ENCODE assay signal across 21 cellular contexts in the genomic region with DNA sequence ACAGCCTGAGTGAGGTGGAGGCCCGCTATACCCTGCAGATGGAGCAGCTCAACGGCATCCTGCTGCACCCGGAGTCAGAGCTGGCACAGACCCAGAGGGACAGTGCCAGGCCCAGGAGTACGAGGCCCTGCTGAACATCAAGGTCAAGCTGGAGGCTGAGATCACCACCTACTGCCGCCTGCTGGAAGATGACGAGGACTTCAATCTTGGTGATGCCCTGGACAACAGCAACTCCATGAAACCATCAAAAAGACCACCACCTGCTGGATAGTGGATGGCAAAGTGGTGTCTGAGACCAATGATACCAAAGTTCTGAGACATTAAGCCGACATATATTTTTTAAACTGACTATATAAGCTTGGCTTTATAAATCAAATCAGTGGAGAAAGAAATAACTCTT.
DNase-seq lines count a peak whose midpoint lies in the region; ATAC-seq, FAIRE-seq and TF ChIP-seq lines count a peak whose summit lies in the region.
"Had no signal": no experiment of that assay in that cellular context is flagged by ENCODE, and none has a peak within 500 bp of the region (broad histone marks: within the 10 kb centered on the region; RNA-seq: fewer than 3 reads in every experiment).

No MANE protein-coding gene starts in this region.

- H3K4me2 ChIP-seq in HepG2 (ENCODE audit: low read depth, low read length) = no peak overlapping the region
- H3K4me2 ChIP-seq: A549 had no signal

- H3K36me3 ChIP-seq in HepG2 (replicated peaks in 1 of 2; ENCODE audit: control insufficient read depth in 1 of 2, insufficient read depth in 2 of 2, low read length in 2 of 2) (no peaks in the 10 kb centered on the region), right lobe of liver (no peaks in the 10 kb centered on the region), bronchial epithelial cell (ENCODE audit: control insufficient read depth, insufficient read depth, low read length) (no peaks in the 10 kb centered on the region)
- H3K36me3 ChIP-seq: spleen had no signal

- H3K9me3 Mint-ChIP-seq in Calu3 (ENCODE audit: low read depth, unreplicated experiment) = no peaks in the 10 kb centered on the region
- peaks cover 0 to 2% (median 0%) of the 10 kb centered on the region in 6 donors for H3K9me3 Mint-ChIP-seq in immature natural killer cell
- no peaks in the 10 kb centered on the region for H3K9me3 Mint-ChIP-seq in type B pancreatic cell
- H3K9me3 Mint-ChIP-seq: activated naive CD8-positive, alpha-beta T cell treated with anti-CD3 and anti-CD28 coated beads for 36 hours; activated T-cell treated with anti-CD3 and anti-CD28 coated beads, Interleukin-2, amount 50 U/mL, for 72 hours; brain; dendritic cell treated with granulocyte-macrophage colony-stimulating factor and Interleukin-4, amounts not matched to agents 40 ng/mL and 50 ng/mL, for 4 days had no signal

- H4K20me1 ChIP-seq in HepG2 (ENCODE audit: insufficient read depth, low read length) = no peaks in the 10 kb centered on the region

- H3K9me3 ChIP-seq in HepG2 (ENCODE audit: low read length) = no peaks in the 10 kb centered on the region
- H3K9me3 ChIP-seq in right lobe of liver = no peaks in the 10 kb centered on the region
- H3K9me3 ChIP-seq: A549, spleen had no signal

- H3K27ac ChIP-seq in HepG2 (ENCODE audit: extremely low read length, insufficient read depth, low read length) = no peak overlapping the region
- H3K27ac ChIP-seq in right lobe of liver = no peak overlapping the region
- H3K27ac ChIP-seq: A549, epithelial cell of prostate, spleen had no signal

- no peak overlapping the region for H3K27ac Mint-ChIP-seq in Calu3 (ENCODE audit: unreplicated experiment)
- H3K27ac Mint-ChIP-seq in immature natural killer cell = no peak overlapping the region
- H3K27ac Mint-ChIP-seq in type B pancreatic cell = no peak overlapping the region
- H3K27ac Mint-ChIP-seq: activated naive CD8-positive, alpha-beta T cell treated with anti-CD3 and anti-CD28 coated beads for 36 hours; activated T-cell treated with anti-CD3 and anti-CD28 coated beads, Interleukin-2, amount 50 U/mL, for 72 hours; brain; dendritic cell treated with granulocyte-macrophage colony-stimulating factor and Interleukin-4, amounts not matched to agents 40 ng/mL and 50 ng/mL, for 4 days had no signal

- no peaks in the 10 kb centered on the region for H3K36me3 Mint-ChIP-seq in Calu3 (ENCODE audit: insufficient read depth, unreplicated experiment)
- H3K36me3 Mint-ChIP-seq in immature natural killer cell = no peaks in the 10 kb centered on the region
- H3K36me3 Mint-ChIP-seq in type B pancreatic cell = no peaks in the 10 kb centered on the region
- H3K36me3 Mint-ChIP-seq: activated naive CD8-positive, alpha-beta T cell treated with anti-CD3 and anti-CD28 coated beads for 36 hours; brain had no signal

- no peak overlapping the region for H3K9ac ChIP-seq in HepG2 (ENCODE audit: insufficient read depth, low read depth, low read length)

- no peaks in the 10 kb centered on the region for H3K79me2 ChIP-seq in HepG2 (ENCODE audit: insufficient read depth, low read length)

- H3K4me3 Mint-ChIP-seq in Calu3 (ENCODE audit: low read depth, unreplicated experiment) (no peak overlapping the region), immature natural killer cell (no peak overlapping the region), type B pancreatic cell (no peak overlapping the region)
- H3K4me3 Mint-ChIP-seq: activated naive CD8-positive, alpha-beta T cell treated with anti-CD3 and anti-CD28 coated beads for 36 hours; activated T-cell treated with anti-CD3 and anti-CD28 coated beads, Interleukin-2, amount 50 U/mL, for 72 hours; brain; dendritic cell treated with granulocyte-macrophage colony-stimulating factor and Interleukin-4, amounts not matched to agents 40 ng/mL and 50 ng/mL, for 4 days had no signal

- TF ChIP-seq CTCF in HepG2 (CRISPR knock-in tag; IDR thresholded peaks at IDR 0.05) (peak; percentile 45; the same call in 1 of the 2 replicates), right lobe of liver (IDR thresholded peaks at IDR 0.05) (no peak), bronchial epithelial cell (IDR thresholded peaks at IDR 0.05; ENCODE audit: insufficient read depth, low read length, severe bottlenecking) (no peak), Calu3 (IDR thresholded peaks at IDR 0.05; ENCODE audit: unreplicated experiment) (no peak), type B pancreatic cell (conservative IDR thresholded peaks at IDR 0.05) (no peak)

- H3K4me3 ChIP-seq in HepG2 (replicated peaks in 1 of 3; ENCODE audit: insufficient read depth in 1 of 3, low read depth in 2 of 3, low read length in 3 of 3) (no peak overlapping the region), right lobe of liver (no peak overlapping the region), bronchial epithelial cell (ENCODE audit: low read depth, low read length) (no peak overlapping the region)
- H3K4me3 ChIP-seq: A549, spleen had no signal

- WGBS in HepG2 (ENCODE audit: low lambda C conversion rate) = 2% methylated on average over 2 of the region's 7 CpGs
- WGBS in right lobe of liver (ENCODE audit: insufficient coverage, low coverage, low lambda C conversion rate, missing lambda C conversion rate) = 100% methylated on average over 1 of the region's 7 CpGs

- DNase-seq in HepG2 (ENCODE audit: low spot score) (peak; percentile 10), right lobe of liver (no peak), MV-4-11 (lab: John Stamatoyannopoulos, UW) (peak; percentile 14), bronchial epithelial cell (ENCODE audit: low read depth) (no peak), Calu3 (no peak), immature natural killer cell (no peak), type B pancreatic cell (ENCODE audit: extremely low spot score, unreplicated experiment) (no peak)
- DNase-seq in activated CD4-positive, alpha-beta T cell treated with anti-CD3 and anti-CD28 coated beads for 1 hour = no peak
- DNase-seq: activated CD8-positive, alpha-beta memory T cell treated with anti-CD3 and anti-CD28 coated beads for 24 hours; activated naive CD8-positive, alpha-beta T cell treated with anti-CD3 and anti-CD28 coated beads for 36 hours; activated T-cell treated with anti-CD3 and anti-CD28 coated beads, Interleukin-2, amount 50 U/mL, for 72 hours; C1 segment of cervical spinal cord; NCI-H2081 treated with DMSO at 0.1 percent for 48 hours; NCI-H524 treated with DMSO at 0.1 percent for 48 hours; SIG-M5; spleen had no signal

- no peak for TF ChIP-seq RAD21 in HepG2 (CRISPR knock-in tag; IDR thresholded peaks at IDR 0.05)

- no peak for FAIRE-seq in HepG2 (lab: Jason Lieb, UNC)
- peak; percentile 58 for FAIRE-seq in bronchial epithelial cell (lab: Jason Lieb, UNC)
- FAIRE-seq: A549 had no signal

- no peak overlapping the region for H2AFZ ChIP-seq in HepG2 (ENCODE audit: low read length)

- no peak for ATAC-seq in HepG2
- ATAC-seq in right lobe of liver = no peak
- ATAC-seq: A549; activated T-cell treated with anti-CD3 and anti-CD28 coated beads, Interleukin-2, amount 50 U/mL, for 72 hours; left lobe of liver had no signal

- CTCF ChIA-PET in HepG2 (lab: Yijun Ruan, JAX; ENCODE audit: low intra/inter-chr PET ratio, low total read pairs) (no interaction called here), Calu3 (lab: Charles Lee) (no interaction called here)

- TF ChIP-seq EP300 in HepG2 (IDR thresholded peaks at IDR 0.05; ENCODE audit: low read depth in 2 of 2, low read length in 2 of 2) (no peak), HepG2 (CRISPR knock-in tag; IDR thresholded peaks at IDR 0.05; ENCODE audit: borderline replicate concordance) (no peak)

- H3K27me3 Mint-ChIP-seq in Calu3 (ENCODE audit: unreplicated experiment) (no peaks in the 10 kb centered on the region), immature natural killer cell (ENCODE audit: low read depth in 3 of 3) (no peaks in the 10 kb centered on the region), type B pancreatic cell (no peaks in the 10 kb centered on the region)
- H3K27me3 Mint-ChIP-seq: activated naive CD8-positive, alpha-beta T cell treated with anti-CD3 and anti-CD28 coated beads for 36 hours; brain; dendritic cell treated with granulocyte-macrophage colony-stimulating factor and Interleukin-4, amounts not matched to agents 40 ng/mL and 50 ng/mL, for 4 days had no signal

- BruUV-seq in HepG2 (replicated peaks; lab: Mats Ljungman, UMichigan) (no TSS peak), Calu3 (replicated peaks; lab: Mats Ljungman, UMichigan) (no TSS peak)

- H3K4me1 Mint-ChIP-seq in Calu3 (ENCODE audit: low read depth, unreplicated experiment) = peaks cover 15% of the 10 kb centered on the region
- peaks cover 0 to 5% of the 10 kb centered on the region in 2 donors for H3K4me1 Mint-ChIP-seq in immature natural killer cell
- H3K4me1 Mint-ChIP-seq in type B pancreatic cell (ENCODE audit: unreplicated experiment) = no peaks in the 10 kb centered on the region
- H3K4me1 Mint-ChIP-seq: activated naive CD8-positive, alpha-beta T cell treated with anti-CD3 and anti-CD28 coated beads for 36 hours; brain had no signal

- POLR2A ChIA-PET in HepG2 (lab: Yijun Ruan, JAX) = no interaction called here

- intact Hi-C loops in HepG2 (cut with micrococcal nuclease; ENCODE audit: unreplicated experiment) = loop anchor here (10.0 kb wide), 1 partner anchor 398 kb away; no protein-coding TSS in a partner anchor
- intact Hi-C loops in right lobe of liver (cut with DNase I) = no loop called here
- intact Hi-C loops in Calu3 (cut with micrococcal nuclease; ENCODE audit: unreplicated experiment) = no loop called here

- H3K27me3 ChIP-seq in HepG2 (ENCODE audit: control insufficient read depth in 1 of 2, insufficient read depth in 2 of 2, low read length in 2 of 2) = no peaks in the 10 kb centered on the region
- no peaks in the 10 kb centered on the region for H3K27me3 ChIP-seq in right lobe of liver
- no peaks in the 10 kb centered on the region for H3K27me3 ChIP-seq in bronchial epithelial cell (ENCODE audit: control insufficient read depth, insufficient read depth, low read length)
- H3K27me3 ChIP-seq: spleen had no signal

- H3K4me1 ChIP-seq in HepG2 (ENCODE audit: insufficient read depth, low read length) (no peaks in the 10 kb centered on the region), right lobe of liver (no peaks in the 10 kb centered on the region)

- no peak for TF ChIP-seq POLR2A in HepG2 (IDR thresholded peaks at IDR 0.05; ENCODE audit: insufficient read depth in 1 of 2, low read depth in 2 of 2, low read length in 2 of 2)
- no peak for TF ChIP-seq POLR2A in right lobe of liver (IDR thresholded peaks at IDR 0.05)

- in situ Hi-C loops in HepG2 (cut with HindIII; ENCODE audit: extremely low pct_ligation_motif_present, low pct_unique_long_range_greater_than_20kb) = no loop called here

TF ChIP-seq in HepG2, 621 proteins besides CTCF, POLR2A, EP300 and RAD21 (continues in another document):
- TF ChIP-seq ZNF605 (CRISPR knock-in tag; IDR thresholded peaks at IDR 0.05) = no peak
- TF ChIP-seq ZNF441 (CRISPR knock-in tag; IDR thresholded peaks at IDR 0.05; ENCODE audit: borderline replicate concordance) = no peak
- TF ChIP-seq PAX8 (CRISPR knock-in tag; IDR thresholded peaks at IDR 0.05; ENCODE audit: borderline replicate concordance) = no peak
- TF ChIP-seq ZNF563 (CRISPR knock-in tag; IDR thresholded peaks at IDR 0.05) = no peak
- no peak for TF ChIP-seq GATA4 (IDR thresholded peaks at IDR 0.05; ENCODE audit: borderline replicate concordance, low read depth)
- no peak for TF ChIP-seq ZMYM2 (CRISPR knock-in tag; IDR thresholded peaks at IDR 0.05)
- TF ChIP-seq REL (CRISPR knock-in tag; conservative IDR thresholded peaks at IDR 0.05) = no peak

Comparison
In these comparisons a context has a peak if more than half of its experiments do, and no peak if none do; other contexts are left out.
1. DNase-seq: peak in HepG2 (single experiment) and MV-4-11 (single experiment); none in right lobe of liver (0 of 3), bronchial epithelial cell (single experiment), Calu3 (single experiment), activated CD4-positive, alpha-beta T cell treated with anti-CD3 and anti-CD28 coated beads for 1 hour (single experiment), immature natural killer cell (0 of 3) and type B pancreatic cell (single experiment).